Comparison of ENCODE assay signal across 16 cellular contexts in genomic region chr10:71815515-71816130, GRCh38. TPM values are rescaled to one million over a fixed set of nuclear protein-coding genes. Genes with fewer than 3 reads are reported as not detected.
"Had no signal": no experiment of that assay in that cellular context is flagged by ENCODE, and none has a peak within 500 bp of the region (broad histone marks: within the 10 kb centered on the region; RNA-seq: fewer than 3 reads in every experiment).

No MANE protein-coding gene starts in this region.

- H3K9me3 ChIP-seq: tibial artery, uterus had no signal

- H3K4me1 ChIP-seq: uterus had no signal

- H2AFZ ChIP-seq: parathyroid adenoma had no signal

- H3K36me3 ChIP-seq: uterus had no signal

- ATAC-seq: activated T-helper 17 cell treated with anti-CD3 and anti-CD28 coated beads, Interleukin-2, amount 50 U/mL, for 72 hours; stimulated activated naive B cell treated with anti-CD40 and anti-IgM and Interleukin-4, amounts not matched to agents 10 μg/mL and 1 μg/mL and 100 μg/mL, for 72 hours had no signal

- H3K4me3 ChIP-seq: cardiac muscle cell, tibial artery, uterus had no signal

- H3K9me3 Mint-ChIP-seq: activated CD4-positive, alpha-beta T cell treated with anti-CD3 and anti-CD28 coated beads, Interleukin-2, amount 10 ng/mL, durations not matched to agents 7 days and 5 days; activated naive CD4-positive, alpha-beta T cell treated with anti-CD3 and anti-CD28 coated beads, Interleukin-2, amount 10 ng/mL, durations not matched to agents 7 days and 5 days; activated T-helper 17 cell treated with anti-CD3 and anti-CD28 coated beads, Interleukin-2, amount 50 U/mL, for 72 hours; stimulated activated naive B cell treated with anti-CD40 and anti-IgM and Interleukin-4, amounts not matched to agents 10 μg/mL and 1 μg/mL and 100 μg/mL, for 72 hours had no signal

- H3K4me1 Mint-ChIP-seq: activated T-helper 17 cell treated with anti-CD3 and anti-CD28 coated beads, Interleukin-2, amount 50 U/mL, for 72 hours had no signal

- H3K27ac ChIP-seq: cardiac muscle cell, parathyroid adenoma, tibial artery, uterus had no signal

- H3K27me3 Mint-ChIP-seq: activated CD4-positive, alpha-beta T cell treated with anti-CD3 and anti-CD28 coated beads, Interleukin-2, amount 10 ng/mL, durations not matched to agents 7 days and 5 days; activated naive CD4-positive, alpha-beta T cell treated with anti-CD3 and anti-CD28 coated beads, Interleukin-2, amount 10 ng/mL, durations not matched to agents 7 days and 5 days; activated T-helper 17 cell treated with anti-CD3 and anti-CD28 coated beads, Interleukin-2, amount 50 U/mL, for 72 hours; stimulated activated naive B cell treated with anti-CD40 and anti-IgM and Interleukin-4, amounts not matched to agents 10 μg/mL and 1 μg/mL and 100 μg/mL, for 72 hours had no signal

- H3K4me3 Mint-ChIP-seq: activated CD4-positive, alpha-beta T cell treated with anti-CD3 and anti-CD28 coated beads, Interleukin-2, amount 10 ng/mL, durations not matched to agents 7 days and 5 days; activated naive CD4-positive, alpha-beta T cell treated with anti-CD3 and anti-CD28 coated beads, Interleukin-2, amount 10 ng/mL, durations not matched to agents 7 days and 5 days; activated T-helper 17 cell treated with anti-CD3 and anti-CD28 coated beads, Interleukin-2, amount 50 U/mL, for 72 hours; stimulated activated naive B cell treated with anti-CD40 and anti-IgM and Interleukin-4, amounts not matched to agents 10 μg/mL and 1 μg/mL and 100 μg/mL, for 72 hours had no signal

- H3K27ac Mint-ChIP-seq: activated CD4-positive, alpha-beta T cell treated with anti-CD3 and anti-CD28 coated beads, Interleukin-2, amount 10 ng/mL, durations not matched to agents 7 days and 5 days; activated naive CD4-positive, alpha-beta T cell treated with anti-CD3 and anti-CD28 coated beads, Interleukin-2, amount 10 ng/mL, durations not matched to agents 7 days and 5 days; stimulated activated naive B cell treated with anti-CD40 and anti-IgM and Interleukin-4, amounts not matched to agents 10 μg/mL and 1 μg/mL and 100 μg/mL, for 72 hours had no signal

- H3K9ac ChIP-seq: parathyroid adenoma had no signal

- H3K27me3 ChIP-seq: cardiac muscle cell, uterus had no signal

- DNase-seq: activated CD4-positive, alpha-beta T cell treated with anti-CD3 and anti-CD28 coated beads, Interleukin-2, amount 10 ng/mL, durations not matched to agents 7 days and 5 days; activated CD8-positive, alpha-beta memory T cell treated with anti-CD3 and anti-CD28 coated beads, Interleukin-2, amount 50 U/mL, for 48 hours; activated naive CD4-positive, alpha-beta T cell treated with anti-CD3 and anti-CD28 coated beads, Interleukin-2, amount 10 ng/mL, durations not matched to agents 7 days and 5 days; effector CD8-positive, alpha-beta T cell; foreskin fibroblast; glutamatergic neuron; stimulated activated CD4-positive, alpha-beta T cell treated with anti-CD3 and anti-CD28 coated beads, Interleukin-15, amount 100 ng/mL, for 24 hours; stimulated activated CD4-positive, alpha-beta T cell treated with anti-CD3 and anti-CD28 coated beads, Interleukin-4, amount 100 ng/mL, for 1 hour; stimulated activated naive B cell treated with anti-CD40 and anti-IgM and Interleukin-4, amounts not matched to agents 10 μg/mL and 1 μg/mL and 100 μg/mL, for 72 hours; SW 1271; tibial artery; uterus had no signal

RNA-seq across cellular contexts. Expression of gene VSIR, which starts 42.3 kb away (rescaled TPM):
- polyA plus RNA-seq: neural cell had no signal
